Comparison of ENCODE assay signal across 1 cellular context in genomic region chr16:47395733-47396503, GRCh38.
TF ChIP-seq lines count a peak whose summit lies in the region.

No MANE protein-coding gene starts in this region.

TF ChIP-seq in GM23338, 12 proteins besides CTCF, POLR2A, EP300 and RAD21 (continued from another document):
- TF ChIP-seq REST (IDR thresholded peaks at IDR 0.05; ENCODE audit: unreplicated experiment) (no peak), NANOG (IDR thresholded peaks at IDR 0.05; ENCODE audit: borderline replicate concordance) (no peak), POLR2AphosphoS5 (IDR thresholded peaks at IDR 0.05; ENCODE audit: low read depth) (no peak), STAT1 (IDR thresholded peaks at IDR 0.05; ENCODE audit: unreplicated experiment) (no peak), ZNF114 (CRISPR knock-in tag; IDR thresholded peaks at IDR 0.05) (no peak)
